8 cellular contexts compared by ENCODE assay signal in genomic region chr17:65154770-65155589, GRCh38. TPM values are rescaled to one million over a fixed set of nuclear protein-coding genes. Genes with fewer than 3 reads are reported as not detected.
DNase-seq lines count a peak whose midpoint lies in the region; ATAC-seq, FAIRE-seq and TF ChIP-seq lines count a peak whose summit lies in the region.

No MANE protein-coding gene starts in this region.

- 30% methylated on average over 4 of the region's 4 CpGs for WGBS in HepG2 (ENCODE audit: low lambda C conversion rate)
- 81 to 87% methylated on average over 4 of the region's 4 CpGs for WGBS in heart right ventricle, 2 donors

- TF ChIP-seq CTCF in HepG2 (CRISPR knock-in tag; IDR thresholded peaks at IDR 0.05) (no peak), heart right ventricle (IDR thresholded peaks at IDR 0.05) (no peak), right atrium auricular region (IDR thresholded peaks at IDR 0.05) (no peak)

- DNase-seq in NAMALWA (ENCODE audit: low spot score) (peak; percentile 66), HepG2 (ENCODE audit: low spot score) (no peak), heart right ventricle (no peak), right atrium auricular region (ENCODE audit: low spot score) (no peak)
- no peak for DNase-seq in stimulated activated CD4-positive, alpha-beta T cell treated with anti-CD3 and anti-CD28 coated beads, Interleukin-2, amount 100 ng/mL, for 24 hours

- no peaks in the 10 kb centered on the region for H3K79me2 ChIP-seq in HepG2 (ENCODE audit: insufficient read depth, low read length)

- no peak overlapping the region for H3K4me2 ChIP-seq in HepG2 (ENCODE audit: low read depth, low read length)

- H3K9ac ChIP-seq in HepG2 (ENCODE audit: insufficient read depth, low read depth, low read length), result no peak overlapping the region

- H3K4me1 ChIP-seq in HepG2 (ENCODE audit: insufficient read depth, low read length), result no peaks in the 10 kb centered on the region
- H3K4me1 ChIP-seq in heart right ventricle, result peaks cover 0 to 12% (median 0%) of the 10 kb centered on the region in 9 donors
- H3K4me1 ChIP-seq in right atrium auricular region, result no peaks in the 10 kb centered on the region

- H4K20me1 ChIP-seq in HepG2 (ENCODE audit: insufficient read depth, low read length), result no peaks in the 10 kb centered on the region

- TF ChIP-seq POLR2A in HepG2 (IDR thresholded peaks at IDR 0.05; ENCODE audit: insufficient read depth in 1 of 2, low read depth in 2 of 2, low read length in 2 of 2), result no peak

- ATAC-seq in GM18517 (IDR thresholded peaks at IDR 0.05; ENCODE audit: unreplicated experiment) (peak; percentile 97), HG02610 (IDR thresholded peaks at IDR 0.05; ENCODE audit: unreplicated experiment) (peak; percentile 91), esophagus mucosa (peak; percentile 84), HepG2 (no peak), heart right ventricle (no peak)

- CTCF ChIA-PET in HepG2 (lab: Yijun Ruan, JAX; ENCODE audit: low intra/inter-chr PET ratio, low total read pairs), result no interaction called here

- H3K27ac ChIP-seq in HepG2 (ENCODE audit: extremely low read length, insufficient read depth, low read length) (no peak overlapping the region), heart right ventricle (no peak overlapping the region), right atrium auricular region (no peak overlapping the region)

- TF ChIP-seq EP300 in HepG2 (IDR thresholded peaks at IDR 0.05; ENCODE audit: low read depth in 2 of 2, low read length in 2 of 2) (no peak), HepG2 (CRISPR knock-in tag; IDR thresholded peaks at IDR 0.05; ENCODE audit: borderline replicate concordance) (no peak)

- peaks cover 4 to 56% of the 10 kb centered on the region in 2 experiments; a peak in 4 of 5 replicates for H3K27me3 ChIP-seq in HepG2 (ENCODE audit: control insufficient read depth in 1 of 2, insufficient read depth in 2 of 2, low read length in 2 of 2)
- peaks cover 0 to 8% (median 0%) of the 10 kb centered on the region in 7 donors for H3K27me3 ChIP-seq in heart right ventricle
- H3K27me3 ChIP-seq in right atrium auricular region, result no peaks in the 10 kb centered on the region

- in situ Hi-C loops in HepG2 (cut with HindIII; ENCODE audit: extremely low pct_ligation_motif_present, low pct_unique_long_range_greater_than_20kb), result no loop called here

- intact Hi-C loops in HepG2 (cut with micrococcal nuclease; ENCODE audit: unreplicated experiment) (no loop called here), heart right ventricle (cut with DNase I) (no loop called here)

- H3K4me3 ChIP-seq in HepG2 (replicated peaks in 1 of 3; ENCODE audit: insufficient read depth in 1 of 3, low read depth in 2 of 3, low read length in 3 of 3) (no peak overlapping the region), heart right ventricle (no peak overlapping the region), right atrium auricular region (no peak overlapping the region)

- H3K36me3 ChIP-seq in HepG2 (replicated peaks in 1 of 2; ENCODE audit: control insufficient read depth in 1 of 2, insufficient read depth in 2 of 2, low read length in 2 of 2), result no peaks in the 10 kb centered on the region
- no peaks in the 10 kb centered on the region for H3K36me3 ChIP-seq in heart right ventricle
- no peaks in the 10 kb centered on the region for H3K36me3 ChIP-seq in right atrium auricular region

- H3K9me3 ChIP-seq in HepG2 (ENCODE audit: low read length), result no peaks in the 10 kb centered on the region
- no peaks in the 10 kb centered on the region for H3K9me3 ChIP-seq in heart right ventricle
- H3K9me3 ChIP-seq in right atrium auricular region, result no peaks in the 10 kb centered on the region

- no TSS peak for BruUV-seq in HepG2 (replicated peaks; lab: Mats Ljungman, UMichigan)

- POLR2A ChIA-PET in HepG2 (lab: Yijun Ruan, JAX), result no interaction called here

- H2AFZ ChIP-seq in HepG2 (ENCODE audit: low read length), result no peak overlapping the region

- TF ChIP-seq RAD21 in HepG2 (CRISPR knock-in tag; IDR thresholded peaks at IDR 0.05), result no peak

- no peak for FAIRE-seq in HepG2 (lab: Jason Lieb, UNC)

TF ChIP-seq in HepG2, 621 proteins besides CTCF, POLR2A, EP300 and RAD21 (continues in another document):
- no peak for TF ChIP-seq NRL (CRISPR knock-in tag; IDR thresholded peaks at IDR 0.05; ENCODE audit: borderline replicate concordance)
- no peak for TF ChIP-seq ZNF281 (CRISPR knock-in tag; IDR thresholded peaks at IDR 0.05; ENCODE audit: borderline replicate concordance)
- no peak for TF ChIP-seq ZNF441 (CRISPR knock-in tag; IDR thresholded peaks at IDR 0.05; ENCODE audit: borderline replicate concordance)
- no peak for TF ChIP-seq ZNF256 (CRISPR knock-in tag; conservative IDR thresholded peaks at IDR 0.05)
- TF ChIP-seq MXD1 (CRISPR knock-in tag; IDR thresholded peaks at IDR 0.05), result no peak
- no peak for TF ChIP-seq YEATS2 (CRISPR knock-in tag; IDR thresholded peaks at IDR 0.05; ENCODE audit: borderline replicate concordance)
- TF ChIP-seq SP140L (CRISPR knock-in tag; IDR thresholded peaks at IDR 0.05; ENCODE audit: borderline replicate concordance), result no peak
- no peak for TF ChIP-seq NFYB (CRISPR knock-in tag; IDR thresholded peaks at IDR 0.05)
- no peak for TF ChIP-seq ZNF263 (CRISPR knock-in tag; IDR thresholded peaks at IDR 0.05)
- TF ChIP-seq SNAPC5 (CRISPR knock-in tag; IDR thresholded peaks at IDR 0.05; ENCODE audit: borderline replicate concordance), result no peak
- no peak for TF ChIP-seq ZNF121 (CRISPR knock-in tag; IDR thresholded peaks at IDR 0.05)
- TF ChIP-seq EHMT2 (IDR thresholded peaks at IDR 0.05; ENCODE audit: borderline replicate concordance, low read depth, low read length), result no peak
- TF ChIP-seq GTF3A (CRISPR knock-in tag; conservative IDR thresholded peaks at IDR 0.05), result no peak
- TF ChIP-seq RARG (CRISPR knock-in tag; IDR thresholded peaks at IDR 0.05; ENCODE audit: low read depth), result no peak

RNA-seq across cellular contexts. Expression of gene RGS9, which starts 17.8 kb away (rescaled TPM):
- total RNA-seq in esophagus mucosa, result 0.84 TPM
- total RNA-seq in HepG2 (2016; rRNA removed; fragmentation: Illumina TruSeq; extraction: Trizol), result 0.44 and 0.66 TPM in 2 replicates
- total RNA-seq in HepG2 (2016; cell fraction: cytosol; rRNA removed; fragmentation: Illumina TruSeq; extraction: Trizol; ENCODE audit: low read depth), result 0.62 and 2.1 TPM in 2 replicates
- total RNA-seq in HepG2 (2016; cell fraction: insoluble cytoplasmic fraction; rRNA removed; fragmentation: Illumina TruSeq; extraction: Trizol), result 0.13 and 0.37 TPM in 2 replicates
- total RNA-seq in HepG2 (2016; cell fraction: membrane; rRNA removed; fragmentation: Illumina TruSeq; extraction: Trizol), result 1.5 and 2.3 TPM in 2 replicates
- total RNA-seq in HepG2 (2016; cell fraction: nucleus; rRNA removed; fragmentation: Illumina TruSeq; extraction: Trizol), result not detected in 2 replicates
- 0.43 and 0.74 TPM in 2 replicates for polyA plus RNA-seq in HepG2 (2011; rRNA removed)
- 0.22 and 0.24 TPM in 2 replicates for polyA plus RNA-seq in HepG2 (2011; cell fraction: cytosol; rRNA removed)
- 0.06 and 0.10 TPM in 2 replicates for polyA plus RNA-seq in HepG2 (2011; cell fraction: nucleus; rRNA removed)
- polyA plus RNA-seq in HepG2 (2012), result 0.47 and 0.65 TPM in 2 replicates
- 1.7 and 2.2 TPM in 2 replicates for polyA plus RNA-seq in HepG2 (2016; cell fraction: cytosol; fragmentation: Illumina TruSeq; extraction: Trizol; ENCODE audit: low read depth)
- 0.62 and 0.74 TPM in 2 replicates for polyA plus RNA-seq in HepG2 (2016; cell fraction: insoluble cytoplasmic fraction; fragmentation: Illumina TruSeq; extraction: Trizol; ENCODE audit: low read depth)
- 1.2 and 1.8 TPM in 2 replicates for polyA plus RNA-seq in HepG2 (2016; cell fraction: membrane; fragmentation: Illumina TruSeq; extraction: Trizol; ENCODE audit: low read depth)
- polyA plus RNA-seq in HepG2 (2016; cell fraction: nucleus; fragmentation: Illumina TruSeq; extraction: Trizol; ENCODE audit: insufficient read depth, low read depth), result 0.29 and 0.72 TPM in 2 replicates
- polyA minus RNA-seq in HepG2 (2011; rRNA and poly(A)+ RNA removed; ENCODE audit: low replicate concordance), result 0.20 and 0.23 TPM in 2 replicates
- polyA minus RNA-seq in HepG2 (2011; cell fraction: cytosol; rRNA and poly(A)+ RNA removed), result not detected in 2 replicates
- polyA minus RNA-seq in HepG2 (2011; cell fraction: nucleus; rRNA and poly(A)+ RNA removed), result 0.13 TPM in 1 of 2 replicates, not detected in the other
- 1 to 10 TPM in 5 of 10 donors, under 1 TPM in 5; 0.36 to 3.0 (median 1.1) TPM for total RNA-seq in heart right ventricle
- polyA plus RNA-seq in heart right ventricle, result 1 to 10 TPM in 1 of 2 donors, under 1 TPM in 1; 0.61 to 1.8 TPM
- 1 to 10 TPM; 2.3 to 6.9 TPM for total RNA-seq in right atrium auricular region

Comparison
In these comparisons a context has a peak if more than half of its experiments do, and no peak if none do; other contexts are left out.
1. ATAC-seq: peak in GM18517 (single experiment), HG02610 (single experiment) and esophagus mucosa (single experiment); none in HepG2 (single experiment) and heart right ventricle (0 of 8).